Comparison of ENCODE assay signal across 8 cellular contexts in genomic region chr1:55362558-55362957, GRCh38.
DNase-seq lines count a peak whose midpoint lies in the region; ATAC-seq lines count a peak whose summit lies in the region.

No MANE protein-coding gene starts in this region.

- no peaks in the 10 kb centered on the region for H3K36me3 ChIP-seq in SJCRH30
- H3K36me3 ChIP-seq in skeletal muscle satellite cell (ENCODE audit: insufficient read depth, low read length), result no peaks in the 10 kb centered on the region

- ATAC-seq in HG02763 (IDR thresholded peaks at IDR 0.05; ENCODE audit: unreplicated experiment) (no peak), HG03175 (IDR thresholded peaks at IDR 0.05; ENCODE audit: unreplicated experiment) (no peak), GM21423 (IDR thresholded peaks at IDR 0.05; ENCODE audit: unreplicated experiment) (no peak)

- DNase-seq in GM04503 (ENCODE audit: low read depth), result peak; percentile 46
- peak in 1 of 2 experiments; percentile 20 for DNase-seq in SJCRH30
- DNase-seq in fibroblast of the conjunctiva (ENCODE audit: low read depth), result peak; percentile 21
- no peak for DNase-seq in NCI-H2029 (lab: John Stamatoyannopoulos, UW)

- H3K27me3 ChIP-seq in SJCRH30, result no peaks in the 10 kb centered on the region
- no peaks in the 10 kb centered on the region for H3K27me3 ChIP-seq in skeletal muscle satellite cell (ENCODE audit: control insufficient read depth, insufficient read depth, low read length)

- H3K9me3 ChIP-seq in SJCRH30 (replicated peaks), result no peaks in the 10 kb centered on the region
- no peaks in the 10 kb centered on the region for H3K9me3 ChIP-seq in skeletal muscle satellite cell (replicated peaks; ENCODE audit: low read length)

- peak overlapping the region; percentile 16 for H3K9ac ChIP-seq in skeletal muscle satellite cell (ENCODE audit: low read depth, low read length)

- H3K4me3 ChIP-seq in SJCRH30 (no peak overlapping the region), skeletal muscle satellite cell (ENCODE audit: low read length) (no peak overlapping the region)

- no peak overlapping the region for H3K4me2 ChIP-seq in skeletal muscle satellite cell (ENCODE audit: low read length)

- H3K27ac ChIP-seq in SJCRH30, result peak overlapping the region; percentile 25

- H3K4me1 ChIP-seq in SJCRH30 (peaks cover 17% of the 10 kb centered on the region), skeletal muscle satellite cell (ENCODE audit: control insufficient read depth, insufficient read depth, low read length) (peaks cover 18% of the 10 kb centered on the region)
